9 cellular contexts compared by ENCODE assay signal in the genomic region with DNA sequence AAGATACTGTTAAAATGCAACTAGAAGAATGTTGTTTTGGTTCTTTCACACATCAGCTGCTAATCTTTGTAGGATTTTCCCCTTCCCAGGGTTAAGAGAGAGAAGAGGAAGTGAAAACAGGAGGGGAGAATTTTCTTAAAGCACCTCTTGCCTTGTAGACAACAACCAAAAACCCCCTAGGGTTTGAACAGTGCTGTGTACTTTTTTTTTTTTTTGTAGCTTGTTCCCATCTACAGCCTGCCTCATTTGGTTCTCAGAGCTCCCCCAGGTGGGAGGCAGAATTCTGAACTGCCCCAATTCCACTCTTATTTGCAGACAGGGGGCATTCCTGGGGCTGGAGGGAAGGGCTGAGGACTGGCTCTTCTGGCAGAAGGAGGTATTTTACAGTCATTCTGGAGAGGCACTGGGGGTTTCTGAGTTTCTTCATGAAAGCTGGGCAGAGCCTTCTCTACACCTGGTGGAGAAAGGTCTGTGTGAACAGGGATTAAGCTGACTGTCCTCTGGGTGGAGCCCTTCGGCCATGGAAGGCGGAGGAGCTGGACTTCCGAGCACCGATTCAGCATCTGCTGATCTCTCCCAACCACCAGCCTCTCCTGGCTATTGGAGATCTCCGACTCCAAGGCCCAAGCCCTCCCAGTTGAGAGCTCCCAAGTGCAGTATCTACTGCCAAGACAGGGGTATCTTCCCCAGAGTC. TPM values are rescaled to one million over a fixed set of nuclear protein-coding genes. Genes with fewer than 3 reads are reported as not detected.
DNase-seq lines count a peak whose midpoint lies in the region; ATAC-seq, FAIRE-seq and TF ChIP-seq lines count a peak whose summit lies in the region.
"Had no signal": no experiment of that assay in that cellular context is flagged by ENCODE, and none has a peak within 500 bp of the region (broad histone marks: within the 10 kb centered on the region; RNA-seq: fewer than 3 reads in every experiment).

No MANE protein-coding gene starts in this region.

- H3K9me3 ChIP-seq in gastroesophageal sphincter = no peaks in the 10 kb centered on the region

- TF ChIP-seq CTCF in HFFc6 (IDR thresholded peaks at IDR 0.05) = peak; percentile 65
- TF ChIP-seq CTCF in foreskin fibroblast (IDR thresholded peaks at IDR 0.05; ENCODE audit: low read depth, low read length) = peak; percentile 40
- peak in 2 of 4 experiments; percentile 27 to 46 for TF ChIP-seq CTCF in gastroesophageal sphincter (IDR thresholded peaks at IDR 0.05)

- H3K36me3 ChIP-seq in gastroesophageal sphincter = no peaks in the 10 kb centered on the region

- H3K27me3 ChIP-seq in gastroesophageal sphincter = peaks cover 63% of the 10 kb centered on the region

- TF ChIP-seq POLR2A in GM12891 (IDR thresholded peaks at IDR 0.05; ENCODE audit: low read depth, low read length) = no peak
- TF ChIP-seq POLR2A in gastroesophageal sphincter (IDR thresholded peaks at IDR 0.05) = no peak

- peaks cover 55% of the 10 kb centered on the region for H3K27me3 Mint-ChIP-seq in HFFc6 (ENCODE audit: insufficient read depth)
- no peaks in the 10 kb centered on the region for H3K27me3 Mint-ChIP-seq in activated CD4-positive, alpha-beta memory T cell treated with anti-CD3 and anti-CD28 coated beads for 36 hours

- no peak overlapping the region for H3K4me3 Mint-ChIP-seq in HFFc6
- peak overlapping the region; percentile 23 for H3K4me3 Mint-ChIP-seq in activated CD4-positive, alpha-beta memory T cell treated with anti-CD3 and anti-CD28 coated beads for 36 hours

- CTCF ChIA-PET in activated CD4-positive, alpha-beta memory T cell treated with anti-CD3 and anti-CD28 coated beads for 36 hours (lab: Charles Lee) = interaction anchor here (0.7 to 11.9 kb wide), 16 partner anchors 11 to 1047 kb away, joined by 3 to 172 read pairs (median 4); a partner anchor contains a TSS

- peaks cover 7% of the 10 kb centered on the region; the same call in 1 of the 2 replicates for H3K4me1 Mint-ChIP-seq in HFFc6 (ENCODE audit: low read depth)
- peaks cover 74% of the 10 kb centered on the region for H3K4me1 Mint-ChIP-seq in activated CD4-positive, alpha-beta memory T cell treated with anti-CD3 and anti-CD28 coated beads for 36 hours (ENCODE audit: low read depth)

- WGBS in gastroesophageal sphincter (ENCODE audit: low coverage in 1 of 2), 2 donors = 17 to 60% methylated on average over 1 to 3 of the region's 5 CpGs

- no peak for ATAC-seq in gastroesophageal sphincter

- no peaks in the 10 kb centered on the region for H3K36me3 Mint-ChIP-seq in HFFc6 (ENCODE audit: low read depth)
- H3K36me3 Mint-ChIP-seq in activated CD4-positive, alpha-beta memory T cell treated with anti-CD3 and anti-CD28 coated beads for 36 hours = no peaks in the 10 kb centered on the region

- DNase-seq in AG20443 (ENCODE audit: low spot score) = peak; percentile 59
- DNase-seq in GM12891 (ENCODE audit: insufficient read length, low spot score) = no peak
- peak; percentile 23 for DNase-seq in HFFc6
- DNase-seq in NCI-H1092 (lab: John Stamatoyannopoulos, UW) = peak; percentile 22
- peak; percentile 57 for DNase-seq in activated CD4-positive, alpha-beta memory T cell treated with anti-CD3 and anti-CD28 coated beads for 36 hours
- peak; percentile 20 to 65 for DNase-seq in foreskin fibroblast
- DNase-seq in renal cortical epithelial cell (ENCODE audit: low read depth) = peak; percentile 71

- peaks cover 0 to 29% (median 0%) of the 10 kb centered on the region in 3 donors for H3K4me1 ChIP-seq in gastroesophageal sphincter

- FAIRE-seq in GM12891 (lab: Jason Lieb, UNC) = no peak

- H3K27ac Mint-ChIP-seq in HFFc6 = no peak overlapping the region
- H3K27ac Mint-ChIP-seq in activated CD4-positive, alpha-beta memory T cell treated with anti-CD3 and anti-CD28 coated beads for 36 hours = peak overlapping the region; percentile 79

- POLR2A ChIA-PET in activated CD4-positive, alpha-beta memory T cell treated with anti-CD3 and anti-CD28 coated beads for 36 hours (lab: Charles Lee) = interaction anchor here (0.6 to 10.0 kb wide), 8 partner anchors 10 to 63 kb away, joined by 3 to 169 read pairs (median 5); a partner anchor contains a TSS

- intact Hi-C loops in activated CD4-positive, alpha-beta memory T cell treated with anti-CD3 and anti-CD28 coated beads for 36 hours (cut with micrococcal nuclease) = loop anchor here (1.0 kb wide), 1 partner anchor 54 kb away; no protein-coding TSS in a partner anchor

- TF ChIP-seq EP300 in gastroesophageal sphincter (IDR thresholded peaks at IDR 0.05) = no peak

- H3K27ac ChIP-seq in gastroesophageal sphincter = peak overlapping the region in 1 of 4 donors; percentile 54

- H3K4me3 ChIP-seq in foreskin fibroblast (ENCODE audit: low read depth in 1 of 2, low read length in 2 of 2) (no peak overlapping the region), gastroesophageal sphincter (no peak overlapping the region)
- H3K4me3 ChIP-seq: skin epidermis had no signal

- no peaks in the 10 kb centered on the region for H3K9me3 Mint-ChIP-seq in HFFc6
- no peaks in the 10 kb centered on the region for H3K9me3 Mint-ChIP-seq in activated CD4-positive, alpha-beta memory T cell treated with anti-CD3 and anti-CD28 coated beads for 36 hours

TF ChIP-seq in GM12891, 5 proteins besides CTCF, POLR2A, EP300 and RAD21:
- TF ChIP-seq POU2F2 (IDR thresholded peaks at IDR 0.05; ENCODE audit: low read depth, low read length) (peak; percentile 52; the same call in 1 of the 2 replicates), TAF1 (IDR thresholded peaks at IDR 0.05; ENCODE audit: low read depth, low read length) (peak; percentile 53; the same call in 1 of the 2 replicates), SPI1 (IDR thresholded peaks at IDR 0.05; ENCODE audit: low read depth, low read length) (peak; percentile 99), POLR2AphosphoS5 (IDR thresholded peaks at IDR 0.05; ENCODE audit: low read depth, low read length) (no peak), PAX5 (IDR thresholded peaks at IDR 0.05; ENCODE audit: insufficient read depth, low read length, severe bottlenecking) (no peak)

RNA-seq across cellular contexts. Expression of a gene that starts 32.2 kb away (rescaled TPM):
- 90.6 TPM for polyA plus RNA-seq in GM12891 (2012; ENCODE audit: low read depth, missing spikeins)
- total RNA-seq in HFFc6 (2021; fragmentation: NEBNext Ultra II Directional; extraction: Animal tissue kit (Norgen Biotek cat#: 25700)) = 100 to 1,000 TPM; 114 to 148 (median 139) TPM
- 100 to 1,000 TPM; 103 to 104 TPM for total RNA-seq in activated CD4-positive, alpha-beta memory T cell treated with anti-CD3 and anti-CD28 coated beads for 36 hours
- total RNA-seq in renal cortical epithelial cell = 70.5 and 126 TPM in 2 replicates
- 100 to 1,000 TPM; 102 to 131 (median 109) TPM for total RNA-seq in gastroesophageal sphincter

RNA-seq across cellular contexts. Expression of a gene that starts 49.5 kb away (rescaled TPM):
- polyA plus RNA-seq in GM12891 (2012; ENCODE audit: low read depth, missing spikeins) = not detected
- not detected for total RNA-seq in HFFc6 (2021; fragmentation: NEBNext Ultra II Directional; extraction: Animal tissue kit (Norgen Biotek cat#: 25700))
- not detected for total RNA-seq in activated CD4-positive, alpha-beta memory T cell treated with anti-CD3 and anti-CD28 coated beads for 36 hours
- total RNA-seq in renal cortical epithelial cell (1.7 and 10.9 TPM in 2 replicates), gastroesophageal sphincter (10 to 100 TPM in 1 of 4 donors, 1 to 10 TPM in 2, under 1 TPM in 1; 0.94 to 17.8 (median 1.8) TPM)

RNA-seq across cellular contexts. Expression of a gene that starts 50.2 kb away (rescaled TPM):
- polyA plus RNA-seq in GM12891 (2012; ENCODE audit: low read depth, missing spikeins) = 156 TPM
- total RNA-seq in HFFc6 (2021; fragmentation: NEBNext Ultra II Directional; extraction: Animal tissue kit (Norgen Biotek cat#: 25700)) = not detected
- 100 to 1,000 TPM; 137 to 145 TPM for total RNA-seq in activated CD4-positive, alpha-beta memory T cell treated with anti-CD3 and anti-CD28 coated beads for 36 hours
- not detected in 2 replicates for total RNA-seq in renal cortical epithelial cell
- 1 to 10 TPM in 1 of 4 donors, under 1 TPM in 2, not detected in 1; 0.15 to 2.2 (median 0.35) TPM for total RNA-seq in gastroesophageal sphincter

Comparison
In these comparisons a context has a peak if more than half of its experiments do, and no peak if none do; other contexts are left out.
1. RNA of a gene that starts 50.2 kb away (total RNA-seq): 137 to 145 TPM in activated CD4-positive, alpha-beta memory T cell treated with anti-CD3 and anti-CD28 coated beads for 36 hours; 0.15 to 2.2 TPM in gastroesophageal sphincter, not detected in HFFc6 and not detected in renal cortical epithelial cell; every median in the first group is over 10 times any median in the second.